Comparison of ENCODE assay signal across 27 cellular contexts in the genomic region with DNA sequence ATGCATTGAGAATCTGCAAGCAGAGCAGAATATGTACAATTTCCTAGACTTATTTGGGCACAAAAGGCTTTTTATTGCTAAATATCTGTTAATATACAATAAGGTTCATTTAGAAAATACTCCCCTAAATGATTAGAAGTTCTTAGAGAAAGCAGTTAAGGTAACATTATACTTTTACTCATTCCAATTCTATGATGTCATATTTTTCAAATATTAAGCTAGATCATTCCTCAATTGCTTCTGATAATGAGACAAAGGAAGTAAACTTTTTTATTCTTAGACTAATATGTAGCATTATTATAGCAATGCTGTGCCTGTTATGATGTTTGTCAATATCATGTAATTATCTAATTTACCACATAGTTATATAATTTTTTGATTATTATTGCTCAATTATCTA.
"Had no signal": no experiment of that assay in that cellular context is flagged by ENCODE, and none has a peak within 500 bp of the region (broad histone marks: within the 10 kb centered on the region; RNA-seq: fewer than 3 reads in every experiment).

No MANE protein-coding gene starts in this region.

- H3K36me3 Mint-ChIP-seq: activated naive CD4-positive, alpha-beta T cell treated with anti-CD3 and anti-CD28 coated beads, Interleukin-2, amount 10 ng/mL, durations not matched to agents 7 days and 5 days; activated naive CD8-positive, alpha-beta T cell treated with anti-CD3 and anti-CD28 coated beads for 36 hours had no signal

- H3K4me1 Mint-ChIP-seq: activated CD4-positive, alpha-beta memory T cell treated with anti-CD3 and anti-CD28 coated beads, Interleukin-2, amount 10 ng/mL, durations not matched to agents 7 days and 5 days; activated CD4-positive, alpha-beta T cell treated with anti-CD3 and anti-CD28 coated beads for 36 hours; activated naive CD4-positive, alpha-beta T cell treated with anti-CD3 and anti-CD28 coated beads, Interleukin-2, amount 10 ng/mL, durations not matched to agents 7 days and 5 days; activated naive CD8-positive, alpha-beta T cell treated with anti-CD3 and anti-CD28 coated beads for 36 hours; activated T-helper 17 cell treated with anti-CD3 and anti-CD28 coated beads, Interleukin-2, amount 50 U/mL, for 72 hours had no signal

- H3K9ac ChIP-seq: SK-N-SH had no signal

- H3K9me3 ChIP-seq: SK-N-SH had no signal

- H3K27me3 ChIP-seq: brain microvascular endothelial cell had no signal

- H3K27ac ChIP-seq: brain microvascular endothelial cell, WERI-Rb-1 had no signal

- DNase-seq: activated CD4-positive, alpha-beta memory T cell treated with anti-CD3 and anti-CD28 coated beads, Interleukin-2, amount 10 ng/mL, durations not matched to agents 7 days and 5 days; activated CD4-positive, alpha-beta T cell treated with anti-CD3 and anti-CD28 coated beads for 36 hours; activated CD4-positive, alpha-beta T cell treated with anti-CD3 and anti-CD28 coated beads, Interleukin-2, amount 50 U/mL, for 1 hour; activated gamma-delta T cell; activated naive CD4-positive, alpha-beta T cell treated with anti-CD3 and anti-CD28 coated beads, Interleukin-2, amount 10 ng/mL, durations not matched to agents 7 days and 5 days; activated naive CD8-positive, alpha-beta T cell treated with anti-CD3 and anti-CD28 coated beads for 36 hours; activated T-cell treated with anti-CD3 and anti-CD28 coated beads for 4 hours; activated T-cell treated with anti-CD3 and anti-CD28 coated beads, Interleukin-2, amount 50 U/mL, for 48 hours; brain microvascular endothelial cell; cerebellar nuclear complex; Kasumi-1; NCI-H1048; NCI-H1694; NCI-H2029; NCI-H2107; NCI-H2171 treated with DMSO at 0.1 percent for 48 hours; NCI-H226; NCI-H510A treated with DMSO at 0.1 percent for 48 hours; NCI-H69; NK-92 treated with Interleukin-12 subunit alpha and Interleukin-12 subunit beta, amount 100 ng/mL, for 24 hours; RPMI8226; SK-N-SH; T-helper 1 cell; WERI-Rb-1 had no signal

- H3K27ac Mint-ChIP-seq: activated CD4-positive, alpha-beta memory T cell treated with anti-CD3 and anti-CD28 coated beads, Interleukin-2, amount 10 ng/mL, durations not matched to agents 7 days and 5 days; activated CD4-positive, alpha-beta T cell treated with anti-CD3 and anti-CD28 coated beads for 36 hours; activated naive CD4-positive, alpha-beta T cell treated with anti-CD3 and anti-CD28 coated beads, Interleukin-2, amount 10 ng/mL, durations not matched to agents 7 days and 5 days; activated naive CD8-positive, alpha-beta T cell treated with anti-CD3 and anti-CD28 coated beads for 36 hours; activated T-helper 17 cell treated with anti-CD3 and anti-CD28 coated beads, Interleukin-2, amount 50 U/mL, for 72 hours had no signal

- H3K36me3 ChIP-seq: brain microvascular endothelial cell, WERI-Rb-1 had no signal

- H3K4me2 ChIP-seq: SK-N-SH had no signal

- H3K9me3 Mint-ChIP-seq: activated naive CD4-positive, alpha-beta T cell treated with anti-CD3 and anti-CD28 coated beads, Interleukin-2, amount 10 ng/mL, durations not matched to agents 7 days and 5 days; activated naive CD8-positive, alpha-beta T cell treated with anti-CD3 and anti-CD28 coated beads for 36 hours had no signal

- H3K27me3 Mint-ChIP-seq: activated CD4-positive, alpha-beta memory T cell treated with anti-CD3 and anti-CD28 coated beads, Interleukin-2, amount 10 ng/mL, durations not matched to agents 7 days and 5 days; activated CD4-positive, alpha-beta T cell treated with anti-CD3 and anti-CD28 coated beads for 36 hours; activated naive CD4-positive, alpha-beta T cell treated with anti-CD3 and anti-CD28 coated beads, Interleukin-2, amount 10 ng/mL, durations not matched to agents 7 days and 5 days; activated naive CD8-positive, alpha-beta T cell treated with anti-CD3 and anti-CD28 coated beads for 36 hours; activated T-helper 17 cell treated with anti-CD3 and anti-CD28 coated beads, Interleukin-2, amount 50 U/mL, for 72 hours had no signal

- ATAC-seq: activated CD4-positive, alpha-beta T cell treated with anti-CD3 and anti-CD28 coated beads for 36 hours; activated T-helper 17 cell treated with anti-CD3 and anti-CD28 coated beads, Interleukin-2, amount 50 U/mL, for 72 hours; Panc1; Right ventricle myocardium inferior had no signal

- H3K4me3 Mint-ChIP-seq: activated CD4-positive, alpha-beta memory T cell treated with anti-CD3 and anti-CD28 coated beads, Interleukin-2, amount 10 ng/mL, durations not matched to agents 7 days and 5 days; activated CD4-positive, alpha-beta T cell treated with anti-CD3 and anti-CD28 coated beads for 36 hours; activated naive CD4-positive, alpha-beta T cell treated with anti-CD3 and anti-CD28 coated beads, Interleukin-2, amount 10 ng/mL, durations not matched to agents 7 days and 5 days; activated naive CD8-positive, alpha-beta T cell treated with anti-CD3 and anti-CD28 coated beads for 36 hours; activated T-helper 17 cell treated with anti-CD3 and anti-CD28 coated beads, Interleukin-2, amount 50 U/mL, for 72 hours had no signal
